Comparison of ENCODE assay signal across 24 cellular contexts in the genomic region with DNA sequence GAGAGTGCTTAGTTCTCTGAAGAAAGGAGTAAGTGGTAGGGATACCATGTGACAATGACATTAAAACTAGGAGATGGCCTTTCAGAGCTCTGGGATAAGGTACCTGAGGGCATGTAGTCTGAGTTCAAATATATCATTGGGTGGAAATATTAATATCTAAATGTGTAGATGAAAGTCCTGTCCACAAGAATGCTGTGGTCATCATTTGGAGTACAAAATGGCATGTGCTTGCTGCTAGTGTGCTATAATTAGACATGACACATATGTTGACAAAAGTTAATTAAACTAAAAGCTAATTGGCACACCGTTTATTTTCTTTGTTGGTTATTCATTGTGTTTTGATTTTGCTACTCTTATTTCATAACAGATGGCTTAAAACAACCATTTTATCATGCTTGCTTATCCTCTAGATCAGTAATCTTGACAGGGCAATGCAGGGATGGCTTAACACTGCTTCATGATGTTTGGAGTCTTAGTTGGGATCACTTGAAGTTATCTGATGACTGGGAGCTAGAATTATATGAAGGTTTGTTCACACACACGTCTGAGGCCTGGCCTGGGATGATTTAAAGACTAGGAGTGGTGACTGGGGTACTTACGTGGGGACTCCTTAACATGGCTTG.
"Had no signal": no experiment of that assay in that cellular context is flagged by ENCODE, and none has a peak within 500 bp of the region (broad histone marks: within the 10 kb centered on the region; RNA-seq: fewer than 3 reads in every experiment).

No MANE protein-coding gene starts in this region.

- H3K4me3 ChIP-seq: gastroesophageal sphincter, left ventricle myocardium inferior, lung, prostate gland, right lobe of liver, spleen, tibial artery, upper lobe of left lung, uterus had no signal

- H3K36me3 ChIP-seq: prostate gland, uterus had no signal

- DNase-seq: effector memory CD4-positive, alpha-beta T cell; glutamatergic neuron; left ventricle myocardium inferior; mesenchymal stem cell; midbrain; naive thymus-derived CD4-positive, alpha-beta T cell; nephron progenitor cell; retina; right lobe of liver; spleen; stimulated activated CD4-positive, alpha-beta T cell treated with anti-CD3 and anti-CD28 coated beads, Interleukin-15, amount 100 ng/mL, for 24 hours; stimulated activated CD4-positive, alpha-beta T cell treated with anti-CD3 and anti-CD28 coated beads, Interleukin-1b, Interleukin-23, amount 100 ng/mL, for 48 hours; stimulated activated CD4-positive, alpha-beta T cell treated with anti-CD3 and anti-CD28 coated beads, Interleukin-4, amount 100 ng/mL, for 24 hours; tibial artery; upper lobe of left lung; uterus had no signal

- H2AFZ ChIP-seq: parathyroid adenoma had no signal

- H3K9me3 ChIP-seq: gastroesophageal sphincter, left ventricle myocardium inferior, prostate gland, right lobe of liver, spleen, tibial artery, upper lobe of left lung, uterus had no signal

- H3K79me2 ChIP-seq: parathyroid adenoma had no signal

- H3K27me3 ChIP-seq: gastroesophageal sphincter, right lobe of liver, spleen, tibial artery, upper lobe of left lung, uterus had no signal

- FAIRE-seq: endometrium, keratinocyte had no signal

- H3K4me1 ChIP-seq: gastroesophageal sphincter, parathyroid adenoma, prostate gland, right lobe of liver, spleen, tibial artery, upper lobe of left lung, uterus had no signal

- H3K27ac ChIP-seq: gastroesophageal sphincter, left ventricle myocardium inferior, parathyroid adenoma, prostate gland, right lobe of liver, spleen, tibial artery, upper lobe of left lung, uterus had no signal

- ATAC-seq: esophagus mucosa; gastroesophageal sphincter; naive thymus-derived CD4-positive, alpha-beta T cell; right lobe of liver; stimulated activated memory B cell treated with anti-CD40 and anti-IgM and Interleukin-4, amounts not matched to agents 10 μg/mL and 1 μg/mL and 100 μg/mL, for 72 hours had no signal

- H3K9ac ChIP-seq: parathyroid adenoma had no signal
